8 cellular contexts compared by ENCODE assay signal in genomic region chr14:91417134-91417982, GRCh38. TPM values are rescaled to one million over a fixed set of nuclear protein-coding genes. Genes with fewer than 3 reads are reported as not detected.
DNase-seq lines count a peak whose midpoint lies in the region; ATAC-seq and TF ChIP-seq lines count a peak whose summit lies in the region.

A gene with protein sequence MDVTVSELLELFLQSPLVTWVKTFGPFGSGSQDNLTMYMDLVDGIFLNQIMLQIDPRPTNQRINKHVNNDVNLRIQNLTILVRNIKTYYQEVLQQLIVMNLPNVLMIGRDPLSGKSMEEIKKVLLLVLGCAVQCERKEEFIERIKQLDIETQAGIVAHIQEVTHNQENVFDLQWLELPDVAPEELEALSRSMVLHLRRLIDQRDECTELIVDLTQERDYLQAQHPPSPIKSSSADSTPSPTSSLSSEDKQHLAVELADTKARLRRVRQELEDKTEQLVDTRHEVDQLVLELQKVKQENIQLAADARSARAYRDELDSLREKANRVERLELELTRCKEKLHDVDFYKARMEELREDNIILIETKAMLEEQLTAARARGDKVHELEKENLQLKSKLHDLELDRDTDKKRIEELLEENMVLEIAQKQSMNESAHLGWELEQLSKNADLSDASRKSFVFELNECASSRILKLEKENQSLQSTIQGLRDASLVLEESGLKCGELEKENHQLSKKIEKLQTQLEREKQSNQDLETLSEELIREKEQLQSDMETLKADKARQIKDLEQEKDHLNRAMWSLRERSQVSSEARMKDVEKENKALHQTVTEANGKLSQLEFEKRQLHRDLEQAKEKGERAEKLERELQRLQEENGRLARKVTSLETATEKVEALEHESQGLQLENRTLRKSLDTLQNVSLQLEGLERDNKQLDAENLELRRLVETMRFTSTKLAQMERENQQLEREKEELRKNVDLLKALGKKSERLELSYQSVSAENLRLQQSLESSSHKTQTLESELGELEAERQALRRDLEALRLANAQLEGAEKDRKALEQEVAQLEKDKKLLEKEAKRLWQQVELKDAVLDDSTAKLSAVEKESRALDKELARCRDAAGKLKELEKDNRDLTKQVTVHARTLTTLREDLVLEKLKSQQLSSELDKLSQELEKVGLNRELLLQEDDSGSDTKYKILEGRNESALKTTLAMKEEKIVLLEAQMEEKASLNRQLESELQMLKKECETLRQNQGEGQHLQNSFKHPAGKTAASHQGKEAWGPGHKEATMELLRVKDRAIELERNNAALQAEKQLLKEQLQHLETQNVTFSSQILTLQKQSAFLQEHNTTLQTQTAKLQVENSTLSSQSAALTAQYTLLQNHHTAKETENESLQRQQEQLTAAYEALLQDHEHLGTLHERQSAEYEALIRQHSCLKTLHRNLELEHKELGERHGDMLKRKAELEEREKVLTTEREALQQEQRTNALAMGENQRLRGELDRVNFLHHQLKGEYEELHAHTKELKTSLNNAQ (N-terminal part only) (minus strand): TSS chr14:91417820. CDS start chr14:91417690, 130 bp downstream.

- intact Hi-C loops in CD14-positive monocyte (cut with micrococcal nuclease), result loop anchor here (1.0 to 10.0 kb wide), 3 partner anchors 53 to 173 kb away; partner anchors contain the start of gene GPR68 (in 1 of the 2)

- H2AFZ ChIP-seq in OCI-LY1 (ENCODE audit: low read length) (no peak within 1 kb of the TSS), neural cell (ENCODE audit: low read depth, low read length) (peak within 1 kb of the TSS; percentile 27)

- peak within 1 kb of the TSS; percentile 90 for H3K9ac ChIP-seq in OCI-LY1 (ENCODE audit: low read length)
- peak within 1 kb of the TSS; percentile 76 for H3K9ac ChIP-seq in neural cell (ENCODE audit: low read length)

- H3K9me2 ChIP-seq in OCI-LY1 (ENCODE audit: low read depth, low read length), result no peaks in the 10 kb centered on the region
- no peaks in the 10 kb centered on the region for H3K9me2 ChIP-seq in neural cell (ENCODE audit: insufficient read depth, low read length)

- H3K27me3 ChIP-seq in OCI-LY1 (ENCODE audit: insufficient read depth, low read length) (no peaks in the 10 kb centered on the region), neural cell (ENCODE audit: insufficient read depth, low read depth, low read length) (no peaks in the 10 kb centered on the region), thoracic aorta (replicated peaks; ENCODE audit: insufficient read depth) (no peaks in the 10 kb centered on the region)

- H3K4me1 Mint-ChIP-seq in CD14-positive monocyte, result peaks cover 71% of the 10 kb centered on the region
- peaks cover 43% of the 10 kb centered on the region for H3K4me1 Mint-ChIP-seq in activated T-cell treated with anti-CD3 and anti-CD28 coated beads, Interleukin-2, amount 50 U/mL, for 72 hours (ENCODE audit: low read depth)

- peak; percentile 13 for TF ChIP-seq RAD21 in neural cell (conservative IDR thresholded peaks at IDR 0.05)

- TF ChIP-seq CTCF in CD14-positive monocyte (IDR thresholded peaks at IDR 0.05) (no peak), OCI-LY1 (IDR thresholded peaks at IDR 0.05; ENCODE audit: low read length) (no peak), fibroblast of the aortic adventitia (IDR thresholded peaks at IDR 0.05; ENCODE audit: insufficient read depth, low read length) (no peak), neural cell (IDR thresholded peaks at IDR 0.05; ENCODE audit: poor library complexity, severe bottlenecking) (no peak), thoracic aorta (IDR thresholded peaks at IDR 0.05) (no peak)

- H3K27ac ChIP-seq in OCI-LY1 (ENCODE audit: low read depth, low read length, poor library complexity, severe bottlenecking) (peak within 1 kb of the TSS; percentile 97), neural cell (ENCODE audit: low read length) (peak within 1 kb of the TSS; percentile 28), thoracic aorta (no peak within 1 kb of the TSS)

- peaks cover 40% of the 10 kb centered on the region for H3K79me2 ChIP-seq in OCI-LY1 (ENCODE audit: insufficient read depth, low read length)
- H3K79me2 ChIP-seq in neural cell (replicated peaks; ENCODE audit: insufficient read depth, low read length), result peaks cover 44% of the 10 kb centered on the region

- H3K36me3 Mint-ChIP-seq in CD14-positive monocyte, result peaks cover 28 to 29% of the 10 kb centered on the region in 2 donors
- peaks cover 12 to 16% of the 10 kb centered on the region in 2 donors for H3K36me3 Mint-ChIP-seq in activated T-cell treated with anti-CD3 and anti-CD28 coated beads, Interleukin-2, amount 50 U/mL, for 72 hours (ENCODE audit: insufficient read depth in 2 of 2)

- H3K27ac Mint-ChIP-seq in CD14-positive monocyte, result peak within 1 kb of the TSS; percentile 83 to 96 (median 90)
- peak within 1 kb of the TSS; percentile 98 for H3K27ac Mint-ChIP-seq in activated T-cell treated with anti-CD3 and anti-CD28 coated beads, Interleukin-2, amount 50 U/mL, for 72 hours

- TF ChIP-seq EP300 in neural cell (conservative IDR thresholded peaks at IDR 0.05; ENCODE audit: poor library complexity, severe bottlenecking), result no peak

- H3K9me3 ChIP-seq in OCI-LY1 (ENCODE audit: low read length) (no peaks in the 10 kb centered on the region), neural cell (ENCODE audit: low read length) (no peaks in the 10 kb centered on the region), thoracic aorta (no peaks in the 10 kb centered on the region)

- peak within 1 kb of the TSS; percentile 83 for H3K4me3 ChIP-seq in OCI-LY1 (ENCODE audit: low read depth, low read length, poor library complexity, severe bottlenecking)
- peak within 1 kb of the TSS; percentile 46 for H3K4me3 ChIP-seq in fibroblast of the aortic adventitia (ENCODE audit: low read depth, low read length)
- H3K4me3 ChIP-seq in neural cell (ENCODE audit: low read length), result peak within 1 kb of the TSS; percentile 95
- peak within 1 kb of the TSS; percentile 67 for H3K4me3 ChIP-seq in thoracic aorta

- peaks cover 0 to 2% (median 0%) of the 10 kb centered on the region in 7 donors for H3K9me3 Mint-ChIP-seq in CD14-positive monocyte
- no peaks in the 10 kb centered on the region for H3K9me3 Mint-ChIP-seq in activated T-cell treated with anti-CD3 and anti-CD28 coated beads, Interleukin-2, amount 50 U/mL, for 72 hours

- H3F3A ChIP-seq in OCI-LY1 (ENCODE audit: insufficient read depth, low read length), result no peaks in the 10 kb centered on the region
- no peaks in the 10 kb centered on the region for H3F3A ChIP-seq in neural cell (ENCODE audit: insufficient read depth, low read length, poor library complexity, severe bottlenecking)

- H3K4me1 ChIP-seq in OCI-LY1 (ENCODE audit: insufficient read depth, low read length, severe bottlenecking) (peaks cover 52% of the 10 kb centered on the region), thoracic aorta (ENCODE audit: control insufficient read depth in 1 of 2, low read depth in 2 of 2) (peaks cover 6 to 14% of the 10 kb centered on the region in 2 donors)

- H3K4me3 Mint-ChIP-seq in CD14-positive monocyte, result peak within 1 kb of the TSS; percentile 98 to 99
- peak within 1 kb of the TSS; percentile 97 to 98 for H3K4me3 Mint-ChIP-seq in activated T-cell treated with anti-CD3 and anti-CD28 coated beads, Interleukin-2, amount 50 U/mL, for 72 hours

- H4K20me1 ChIP-seq in OCI-LY1 (ENCODE audit: insufficient read depth, low read length) (no peaks in the 10 kb centered on the region), neural cell (ENCODE audit: insufficient read depth) (no peaks in the 10 kb centered on the region)

- H3K36me3 ChIP-seq in OCI-LY1 (ENCODE audit: insufficient read depth, low read length) (peaks cover 44% of the 10 kb centered on the region), neural cell (ENCODE audit: insufficient read depth, low read length) (no peaks in the 10 kb centered on the region), thoracic aorta (no peaks in the 10 kb centered on the region)

- DNase-seq in CD14-positive monocyte (ENCODE audit: low spot score) (peak; percentile 60), fibroblast of the aortic adventitia (ENCODE audit: low read depth) (no peak), thoracic aorta (ENCODE audit: low spot score) (no peak)
- DNase-seq in activated T-cell treated with anti-CD3 and anti-CD28 coated beads, Interleukin-2, amount 50 U/mL, for 72 hours, result peak; percentile 83 to 85

- peaks cover 0 to 3% (median 0%) of the 10 kb centered on the region in 3 donors for H3K27me3 Mint-ChIP-seq in CD14-positive monocyte (ENCODE audit: low read depth in 3 of 3)
- no peaks in the 10 kb centered on the region for H3K27me3 Mint-ChIP-seq in activated T-cell treated with anti-CD3 and anti-CD28 coated beads, Interleukin-2, amount 50 U/mL, for 72 hours (ENCODE audit: low read depth)

- peak within 1 kb of the TSS; percentile 98 for H3K4me2 ChIP-seq in OCI-LY1 (ENCODE audit: low read length)
- H3K4me2 ChIP-seq in neural cell (ENCODE audit: low read length), result peak within 1 kb of the TSS; percentile 58

- ATAC-seq in GM19351 (IDR thresholded peaks at IDR 0.05; ENCODE audit: unreplicated experiment), result peak; percentile 44
- ATAC-seq in HG03469 (IDR thresholded peaks at IDR 0.05; ENCODE audit: unreplicated experiment), result peak; percentile 24
- peak; percentile 64 to 65 for ATAC-seq in activated T-cell treated with anti-CD3 and anti-CD28 coated beads, Interleukin-2, amount 50 U/mL, for 72 hours (replicated peaks in 1 of 2)
- no peak for ATAC-seq in thoracic aorta (ENCODE audit: insufficient number of reproducible peaks, low FRiP score, low read depth)

TF ChIP-seq in neural cell, 6 proteins besides CTCF, POLR2A, EP300 and RAD21 (continues in another document):
- TF ChIP-seq EZH2 (IDR thresholded peaks at IDR 0.05; ENCODE audit: borderline replicate concordance, insufficient read depth, low read length, poor library complexity, severe bottlenecking) (no peak), TAF1 (IDR thresholded peaks at IDR 0.05; ENCODE audit: low read depth) (no peak), MXI1 (conservative IDR thresholded peaks at IDR 0.05; ENCODE audit: poor library complexity, severe bottlenecking) (no peak), SMC3 (conservative IDR thresholded peaks at IDR 0.05; ENCODE audit: poor library complexity) (no peak)

RNA-seq across cellular contexts. Expression of the gene that starts here (rescaled TPM):
- polyA plus RNA-seq in CD14-positive monocyte, result 10 to 100 TPM; 11.6 to 12.3 TPM
- total RNA-seq in activated T-cell treated with anti-CD3 and anti-CD28 coated beads, Interleukin-2, amount 50 U/mL, for 72 hours, result 100 to 1,000 TPM; 103 to 111 TPM
- under 0.01 TPM in 1 of 2 replicates, not detected in the other for total RNA-seq in fibroblast of the aortic adventitia (ENCODE audit: low replicate concordance)
- polyA plus RNA-seq in neural cell, result 20.1 and 33.8 TPM in 2 replicates
- 67.4 and 72.3 TPM in 2 replicates for polyA minus RNA-seq in neural cell
- total RNA-seq in thoracic aorta, result 10 to 100 TPM in 1 of 2 donors, 1 to 10 TPM in 1; 3.7 to 11.5 TPM

Comparison
In these comparisons a context has a peak if more than half of its experiments do, and no peak if none do; other contexts are left out.
1. RNA of the gene that starts here (total RNA-seq): 103 to 111 TPM in activated T-cell treated with anti-CD3 and anti-CD28 coated beads, Interleukin-2, amount 50 U/mL, for 72 hours; 3.7 to 11.5 TPM in thoracic aorta and under 0.01 TPM in fibroblast of the aortic adventitia; every median in the first group is over 4 times any median in the second.
2. DNase-seq: peak in CD14-positive monocyte (single experiment) and activated T-cell treated with anti-CD3 and anti-CD28 coated beads, Interleukin-2, amount 50 U/mL, for 72 hours (2 of 2); none in fibroblast of the aortic adventitia (single experiment) and thoracic aorta (single experiment).
3. H3K27ac ChIP-seq: peak in OCI-LY1 (single experiment) and neural cell (single experiment); none in thoracic aorta (0 of 2).
4. Peak in every context shown above with its lines, with median percentiles within 50 percentile points of each other: H3K4me3 ChIP-seq.